1 cellular context compared by ENCODE assay signal in the genomic region with DNA sequence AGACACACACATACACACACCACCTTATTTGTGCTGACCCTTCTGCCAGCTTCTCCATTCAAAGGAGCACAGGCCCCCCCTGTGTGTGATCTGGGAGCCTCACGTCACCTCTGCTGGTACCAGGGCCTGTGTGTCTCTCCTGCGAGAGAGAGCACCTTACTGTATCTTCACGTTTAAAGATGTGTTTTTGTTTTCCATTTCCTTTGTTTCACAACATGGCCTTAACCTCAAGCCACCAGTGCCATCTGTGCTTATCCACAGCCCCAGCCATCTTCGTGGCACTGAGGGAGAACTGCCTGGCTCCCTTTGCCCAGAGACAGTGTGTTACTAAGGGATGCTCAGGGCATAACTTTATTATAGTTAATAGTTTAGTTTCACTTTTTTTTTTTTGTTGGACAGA.
A peak's percentile ranks its signal among the peaks of the same experiment; 100 is the strongest.
TF ChIP-seq lines count a peak whose summit lies in the region.

No MANE protein-coding gene starts in this region.

TF ChIP-seq in HepG2, 621 proteins besides CTCF, POLR2A, EP300 and RAD21:
- TF ChIP-seq ZNF230 (CRISPR knock-in tag; IDR thresholded peaks at IDR 0.05) (0 out of 2 replicates have a peak, but pooled peaks have one; percentile 45), ZC3H4 (CRISPR knock-in tag; IDR thresholded peaks at IDR 0.05; ENCODE audit: borderline replicate concordance) (peak; percentile 45; the same call in 1 of the 2 replicates)
- TF ChIP-seq, protein P1, sequence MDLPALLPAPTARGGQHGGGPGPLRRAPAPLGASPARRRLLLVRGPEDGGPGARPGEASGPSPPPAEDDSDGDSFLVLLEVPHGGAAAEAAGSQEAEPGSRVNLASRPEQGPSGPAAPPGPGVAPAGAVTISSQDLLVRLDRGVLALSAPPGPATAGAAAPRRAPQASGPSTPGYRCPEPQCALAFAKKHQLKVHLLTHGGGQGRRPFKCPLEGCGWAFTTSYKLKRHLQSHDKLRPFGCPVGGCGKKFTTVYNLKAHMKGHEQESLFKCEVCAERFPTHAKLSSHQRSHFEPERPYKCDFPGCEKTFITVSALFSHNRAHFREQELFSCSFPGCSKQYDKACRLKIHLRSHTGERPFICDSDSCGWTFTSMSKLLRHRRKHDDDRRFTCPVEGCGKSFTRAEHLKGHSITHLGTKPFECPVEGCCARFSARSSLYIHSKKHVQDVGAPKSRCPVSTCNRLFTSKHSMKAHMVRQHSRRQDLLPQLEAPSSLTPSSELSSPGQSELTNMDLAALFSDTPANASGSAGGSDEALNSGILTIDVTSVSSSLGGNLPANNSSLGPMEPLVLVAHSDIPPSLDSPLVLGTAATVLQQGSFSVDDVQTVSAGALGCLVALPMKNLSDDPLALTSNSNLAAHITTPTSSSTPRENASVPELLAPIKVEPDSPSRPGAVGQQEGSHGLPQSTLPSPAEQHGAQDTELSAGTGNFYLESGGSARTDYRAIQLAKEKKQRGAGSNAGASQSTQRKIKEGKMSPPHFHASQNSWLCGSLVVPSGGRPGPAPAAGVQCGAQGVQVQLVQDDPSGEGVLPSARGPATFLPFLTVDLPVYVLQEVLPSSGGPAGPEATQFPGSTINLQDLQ (CRISPR knock-in tag; IDR thresholded peaks at IDR 0.05) = no peak
